Comparison of ENCODE assay signal across 8 cellular contexts in genomic region chr21:42234464-42235241, GRCh38. TPM values are rescaled to one million over a fixed set of nuclear protein-coding genes. Genes with fewer than 3 reads are reported as not detected.
A peak's percentile ranks its signal among the peaks of the same experiment; 100 is the strongest.
DNase-seq lines count a peak whose midpoint lies in the region; ATAC-seq lines count a peak whose summit lies in the region.

No MANE protein-coding gene starts in this region.

- DNase-seq in DMS153 (lab: John Stamatoyannopoulos, UW) (peak; percentile 51), NCI-H526 (lab: John Stamatoyannopoulos, UW) (peak; percentile 75 to 94), mesenteric fat pad (ENCODE audit: low spot score) (peak; percentile 93)
- peak; percentile 45 to 50 for DNase-seq in activated CD8-positive, alpha-beta memory T cell treated with anti-CD3 and anti-CD28 coated beads for 4 hours (ENCODE audit: low read depth in 2 of 2)
- DNase-seq in effector CD8-positive, alpha-beta T cell (lab: John Stamatoyannopoulos, UW) = peak; percentile 70
- DNase-seq in stimulated activated CD8-positive, alpha-beta memory T cell treated with anti-CD3 and anti-CD28 coated beads, Interleukin-12 subunit alpha, Interleukin-12 subunit beta, amount 100 ng/mL, for 4 hours (ENCODE audit: low read depth) = peak; percentile 57

- ATAC-seq in HG02759 (IDR thresholded peaks at IDR 0.05; ENCODE audit: unreplicated experiment) (peak; percentile 43), GM21619 (IDR thresholded peaks at IDR 0.05; ENCODE audit: unreplicated experiment) (no peak)

RNA-seq across cellular contexts. Expression of gene ABCG1, which starts 15.7 kb away (rescaled TPM):
- 25.9 TPM for total RNA-seq in mesenteric fat pad
